Comparison of ENCODE assay signal across 8 cellular contexts in genomic region chr10:98134117-98134430, GRCh38. TPM values are rescaled to one million over a fixed set of nuclear protein-coding genes. Genes with fewer than 3 reads are reported as not detected.
DNase-seq lines count a peak whose midpoint lies in the region; ATAC-seq and TF ChIP-seq lines count a peak whose summit lies in the region.

No MANE protein-coding gene starts in this region.

- H3K36me3 ChIP-seq in suprapubic skin: no peaks in the 10 kb centered on the region

- TF ChIP-seq POLR2A in suprapubic skin (IDR thresholded peaks at IDR 0.05): no peak

- H3K9me3 ChIP-seq in suprapubic skin: no peaks in the 10 kb centered on the region

- no peak for TF ChIP-seq EP300 in suprapubic skin (IDR thresholded peaks at IDR 0.05)

- H3K27me3 Mint-ChIP-seq in T-helper 2 cell treated with Interferon-gamma antibody and Interleukin-4, amounts not matched to agents 5 μg/mL and 100 μg/mL, for 36 hours (ENCODE audit: low read depth): no peaks in the 10 kb centered on the region
- H3K27me3 Mint-ChIP-seq in activated T-cell treated with anti-CD3 and anti-CD28 coated beads, Interleukin-2, amount 50 U/mL, for 72 hours (ENCODE audit: low read depth): peaks cover 4% of the 10 kb centered on the region
- peaks cover 0 to 5% (median 3%) of the 10 kb centered on the region in 3 donors for H3K27me3 Mint-ChIP-seq in immature natural killer cell (ENCODE audit: low read depth in 3 of 3)

- H3K4me1 Mint-ChIP-seq in T-helper 2 cell treated with Interferon-gamma antibody and Interleukin-4, amounts not matched to agents 5 μg/mL and 100 μg/mL, for 36 hours (ENCODE audit: low read depth): peaks cover 32% of the 10 kb centered on the region
- H3K4me1 Mint-ChIP-seq in activated T-cell treated with anti-CD3 and anti-CD28 coated beads, Interleukin-2, amount 50 U/mL, for 72 hours (ENCODE audit: low read depth): peaks cover 50% of the 10 kb centered on the region
- H3K4me1 Mint-ChIP-seq in immature natural killer cell: peaks cover 34 to 50% of the 10 kb centered on the region in 2 donors

- H3K27ac ChIP-seq in suprapubic skin: peak overlapping the region; percentile 94

- peak in 1 of 2 donors; percentile 18 for ATAC-seq in activated T-cell treated with anti-CD3 and anti-CD28 coated beads, Interleukin-2, amount 50 U/mL, for 72 hours (replicated peaks in 1 of 2)
- ATAC-seq in GM18517 (IDR thresholded peaks at IDR 0.05; ENCODE audit: unreplicated experiment): no peak

- WGBS in suprapubic skin: 47% methylated on average over 5 of the region's 5 CpGs

- peak overlapping the region; percentile 88 for H3K4me3 ChIP-seq in suprapubic skin

- H3K27ac Mint-ChIP-seq in T-helper 2 cell treated with Interferon-gamma antibody and Interleukin-4, amounts not matched to agents 5 μg/mL and 100 μg/mL, for 36 hours: peak overlapping the region; percentile 97
- peak overlapping the region; percentile 89 for H3K27ac Mint-ChIP-seq in activated T-cell treated with anti-CD3 and anti-CD28 coated beads, Interleukin-2, amount 50 U/mL, for 72 hours
- peak overlapping the region; percentile 90 to 99 (median 95) for H3K27ac Mint-ChIP-seq in immature natural killer cell

- H3K9me3 Mint-ChIP-seq in T-helper 2 cell treated with Interferon-gamma antibody and Interleukin-4, amounts not matched to agents 5 μg/mL and 100 μg/mL, for 36 hours: peaks cover 13% of the 10 kb centered on the region
- peaks cover 3 to 6% of the 10 kb centered on the region in 2 donors for H3K9me3 Mint-ChIP-seq in activated T-cell treated with anti-CD3 and anti-CD28 coated beads, Interleukin-2, amount 50 U/mL, for 72 hours
- no peaks in the 10 kb centered on the region for H3K9me3 Mint-ChIP-seq in immature natural killer cell

- peaks cover 11% of the 10 kb centered on the region for H3K4me1 ChIP-seq in suprapubic skin

- no peaks in the 10 kb centered on the region for H3K27me3 ChIP-seq in suprapubic skin

- peak overlapping the region; percentile 96 for H3K4me3 Mint-ChIP-seq in T-helper 2 cell treated with Interferon-gamma antibody and Interleukin-4, amounts not matched to agents 5 μg/mL and 100 μg/mL, for 36 hours
- H3K4me3 Mint-ChIP-seq in activated T-cell treated with anti-CD3 and anti-CD28 coated beads, Interleukin-2, amount 50 U/mL, for 72 hours: peak overlapping the region; percentile 84 to 94
- H3K4me3 Mint-ChIP-seq in immature natural killer cell: peak overlapping the region; percentile 82 to 96 (median 93)

- peaks cover 12% of the 10 kb centered on the region for H3K36me3 Mint-ChIP-seq in T-helper 2 cell treated with Interferon-gamma antibody and Interleukin-4, amounts not matched to agents 5 μg/mL and 100 μg/mL, for 36 hours (ENCODE audit: low read depth)
- peaks cover 2 to 5% of the 10 kb centered on the region in 2 donors for H3K36me3 Mint-ChIP-seq in activated T-cell treated with anti-CD3 and anti-CD28 coated beads, Interleukin-2, amount 50 U/mL, for 72 hours (ENCODE audit: insufficient read depth in 2 of 2)
- no peaks in the 10 kb centered on the region for H3K36me3 Mint-ChIP-seq in immature natural killer cell

- peak; percentile 12 for DNase-seq in T-helper 2 cell treated with Interferon-gamma antibody and Interleukin-4, amounts not matched to agents 5 μg/mL and 100 μg/mL, for 36 hours (ENCODE audit: low spot score)
- DNase-seq in T-helper 2 cell (no peak), immature natural killer cell (no peak), suprapubic skin (ENCODE audit: low spot score in 2 of 2) (no peak), SKM-1 (lab: John Stamatoyannopoulos, UW; ENCODE audit: unreplicated experiment) (no peak), NCI-H2196 treated with DMSO at 0.1 percent for 48 hours (lab: John Stamatoyannopoulos, UW; ENCODE audit: unreplicated experiment) (no peak)
- DNase-seq in activated T-cell treated with anti-CD3 and anti-CD28 coated beads, Interleukin-2, amount 50 U/mL, for 72 hours: no peak

- TF ChIP-seq CTCF in suprapubic skin (IDR thresholded peaks at IDR 0.05): no peak

RNA-seq across cellular contexts. Expression of gene R3HCC1L, which starts 0.4 kb away (rescaled TPM):
- 10 to 100 TPM; 18.4 to 24.0 TPM for total RNA-seq in activated T-cell treated with anti-CD3 and anti-CD28 coated beads, Interleukin-2, amount 50 U/mL, for 72 hours
- polyA plus RNA-seq in immature natural killer cell: 10 to 100 TPM in 1 of 3 donors, 1 to 10 TPM in 1, under 1 TPM in 1; 0.22 to 13.9 (median 8.1) TPM
- total RNA-seq in suprapubic skin: 10 to 100 TPM in 1 of 4 donors, 1 to 10 TPM in 3; 7.9 to 17.5 (median 9.7) TPM
